ENCODE assay signal across 10 cellular contexts in the genomic region with DNA sequence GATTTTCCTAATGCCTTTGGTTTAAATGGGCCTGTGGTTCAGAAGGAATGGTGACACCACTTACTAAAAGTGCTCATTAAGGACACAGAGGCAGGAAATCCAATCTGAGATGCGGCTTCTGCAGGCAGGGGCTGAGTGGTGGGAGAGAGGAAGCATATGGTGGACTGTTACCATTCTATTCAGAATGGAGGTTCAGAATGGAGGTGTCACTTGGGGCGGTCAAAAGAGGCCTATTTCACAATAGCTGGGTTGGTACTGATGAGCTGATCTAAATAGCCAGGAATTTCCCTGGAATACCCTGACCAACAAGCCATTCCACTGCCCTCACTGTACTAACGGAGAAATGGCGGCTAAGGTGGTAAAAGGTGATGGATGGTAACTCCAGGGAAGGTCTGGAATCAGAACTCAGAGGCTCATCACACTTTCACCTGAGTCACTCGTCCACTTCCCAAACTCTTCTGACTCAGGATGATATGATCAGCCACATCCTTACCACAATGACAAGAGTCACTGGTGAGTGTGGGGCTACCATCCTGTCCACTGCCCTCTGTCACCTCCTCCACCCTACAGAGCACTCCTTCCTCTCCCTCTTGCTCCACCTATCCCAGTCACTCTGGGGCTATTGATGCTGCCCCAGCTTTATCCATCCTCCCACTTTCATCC. TPM values are rescaled to one million over a fixed set of nuclear protein-coding genes. Genes with fewer than 3 reads are reported as not detected.
DNase-seq lines count a peak whose midpoint lies in the region; ATAC-seq and TF ChIP-seq lines count a peak whose summit lies in the region.
"Had no signal": no experiment of that assay in that cellular context is flagged by ENCODE, and none has a peak within 500 bp of the region (broad histone marks: within the 10 kb centered on the region; RNA-seq: fewer than 3 reads in every experiment).

No MANE protein-coding gene starts in this region.

- H3K27me3 ChIP-seq in mammary epithelial cell (ENCODE audit: insufficient read depth, low read length) (no peaks in the 10 kb centered on the region), PC-9 (ENCODE audit: insufficient read depth, low read depth) (no peaks in the 10 kb centered on the region), fibroblast of lung (ENCODE audit: control insufficient read depth, insufficient read depth, low read length) (no peaks in the 10 kb centered on the region), stomach (no peaks in the 10 kb centered on the region)

- H3K36me3 Mint-ChIP-seq in MCF 10A (ENCODE audit: insufficient read depth, unreplicated experiment): peaks cover 52% of the 10 kb centered on the region

- H3K9me3 ChIP-seq in mammary epithelial cell (replicated peaks; ENCODE audit: insufficient read depth, low read length): no peaks in the 10 kb centered on the region
- H3K9me3 ChIP-seq in PC-9 (ENCODE audit: insufficient read depth, low read depth): no peaks in the 10 kb centered on the region
- no peaks in the 10 kb centered on the region for H3K9me3 ChIP-seq in fibroblast of lung (ENCODE audit: control insufficient read depth, insufficient read depth, low read depth, low read length)
- no peaks in the 10 kb centered on the region for H3K9me3 ChIP-seq in stomach

- POLR2A ChIA-PET in MCF 10A (lab: Yijun Ruan, JAX): interaction anchor here (0.8 to 1.0 kb wide), 3 partner anchors 16 to 81 kb away, joined by 3 to 12 read pairs (median 3); no protein-coding TSS in a partner anchor
- POLR2A ChIA-PET in PC-9 (lab: Charles Lee; ENCODE audit: unreplicated experiment): no interaction called here

- H3K4me1 ChIP-seq in mammary epithelial cell (ENCODE audit: insufficient read depth, low read length): peaks cover 36% of the 10 kb centered on the region
- H3K4me1 ChIP-seq in PC-9 (replicated peaks; ENCODE audit: insufficient read depth): peaks cover 23% of the 10 kb centered on the region
- H3K4me1 ChIP-seq in fibroblast of lung (ENCODE audit: control insufficient read depth, extremely low read depth, insufficient read depth, low read length): peaks cover 2% of the 10 kb centered on the region
- peaks cover 6 to 56% (median 25%) of the 10 kb centered on the region in 4 donors for H3K4me1 ChIP-seq in stomach

- H3K36me3 ChIP-seq in mammary epithelial cell (ENCODE audit: insufficient read depth, low read length) (peaks cover 18% of the 10 kb centered on the region), PC-9 (ENCODE audit: low read depth) (peaks cover 19% of the 10 kb centered on the region; the same call in 1 of the 2 replicates), fibroblast of lung (ENCODE audit: control insufficient read depth, insufficient read depth, low read length) (peaks cover 4% of the 10 kb centered on the region), stomach (peaks cover 31 to 70% (median 68%) of the 10 kb centered on the region in 4 donors)

- H2AFZ ChIP-seq in mammary epithelial cell (ENCODE audit: low read depth, low read length): peak overlapping the region; percentile 79
- no peak overlapping the region for H2AFZ ChIP-seq in PC-9
- no peak overlapping the region for H2AFZ ChIP-seq in fibroblast of lung (ENCODE audit: low read length)

- intact Hi-C loops in mammary epithelial cell (cut with micrococcal nuclease): loop anchor here (1.0 to 5.0 kb wide), 5 partner anchors 16 to 598 kb away; a partner anchor contains a TSS
- intact Hi-C loops in MCF 10A (cut with micrococcal nuclease): loop anchor here (1.0 to 10.0 kb wide), 3 partner anchors 20 to 600 kb away; no protein-coding TSS in a partner anchor
- intact Hi-C loops in PC-9 (cut with micrococcal nuclease; ENCODE audit: unreplicated experiment): loop anchor here (1.0 kb wide), 2 partner anchors 82 to 596 kb away; no protein-coding TSS in a partner anchor
- intact Hi-C loops in stomach (cut with DNase I; ENCODE audit: low total_unique reads): no loop called here

- no peaks in the 10 kb centered on the region for H3K27me3 Mint-ChIP-seq in MCF 10A (ENCODE audit: insufficient read depth, unreplicated experiment)
- H3K27me3 Mint-ChIP-seq: CD4-positive, CD25-positive, alpha-beta regulatory T cell had no signal

- H3F3A ChIP-seq in PC-9 (ENCODE audit: insufficient read depth, low read depth): peaks cover 21% of the 10 kb centered on the region; the same call in 1 of the 2 replicates

- no peak overlapping the region for H3K27ac Mint-ChIP-seq in MCF 10A (ENCODE audit: low read depth, unreplicated experiment)
- H3K27ac Mint-ChIP-seq: CD4-positive, CD25-positive, alpha-beta regulatory T cell had no signal

- TF ChIP-seq CTCF in mammary epithelial cell (conservative IDR thresholded peaks at IDR 0.05 in 1 of 2, IDR thresholded peaks at IDR 0.05 in 1 of 2; ENCODE audit: extremely low read depth in 1 of 2, insufficient read depth in 1 of 2, low read depth in 1 of 2, low read length in 2 of 2) (no peak), MCF 10A (IDR thresholded peaks at IDR 0.05; ENCODE audit: unreplicated experiment) (no peak), PC-9 (conservative IDR thresholded peaks at IDR 0.05) (no peak), fibroblast of lung (conservative IDR thresholded peaks at IDR 0.05 in 1 of 2, IDR thresholded peaks at IDR 0.05 in 1 of 2; ENCODE audit: low read depth in 1 of 2, low read length in 2 of 2) (no peak), stomach (IDR thresholded peaks at IDR 0.05) (no peak)

- H3K79me2 ChIP-seq in mammary epithelial cell (ENCODE audit: insufficient read depth, low read length): no peaks in the 10 kb centered on the region
- H3K79me2 ChIP-seq in PC-9 (ENCODE audit: low read depth): no peaks in the 10 kb centered on the region
- H3K79me2 ChIP-seq in fibroblast of lung (ENCODE audit: control insufficient read depth, insufficient read depth, low read length): no peaks in the 10 kb centered on the region

- H3K4me3 Mint-ChIP-seq in MCF 10A (ENCODE audit: unreplicated experiment): no peak overlapping the region
- H3K4me3 Mint-ChIP-seq: CD4-positive, CD25-positive, alpha-beta regulatory T cell had no signal

- ATAC-seq in GM21526 (IDR thresholded peaks at IDR 0.05; ENCODE audit: low FRiP score, unreplicated experiment): no peak

- BruUV-seq in mammary epithelial cell (replicated peaks; lab: Mats Ljungman, UMichigan) (TSS peak; percentile 44), MCF 10A (replicated peaks; lab: Mats Ljungman, UMichigan) (no TSS peak), PC-9 (replicated peaks; lab: Mats Ljungman, UMichigan) (no TSS peak)

- no peak for TF ChIP-seq POLR2A in stomach (IDR thresholded peaks at IDR 0.05)

- H4K20me1 ChIP-seq in mammary epithelial cell (ENCODE audit: insufficient read depth, low read length) (no peaks in the 10 kb centered on the region), PC-9 (ENCODE audit: insufficient read depth) (no peaks in the 10 kb centered on the region), fibroblast of lung (ENCODE audit: control insufficient read depth, extremely low read depth, insufficient read depth, low read length) (no peaks in the 10 kb centered on the region)

- no peak overlapping the region for H3K9ac ChIP-seq in mammary epithelial cell (ENCODE audit: insufficient read depth, low read length)
- no peak overlapping the region for H3K9ac ChIP-seq in fibroblast of lung (ENCODE audit: insufficient read depth, low read length)

- CTCF ChIA-PET in mammary epithelial cell (lab: Charles Lee; ENCODE audit: low non-redundant PET): interaction anchor here (0.6 to 0.7 kb wide), 3 partner anchors 19 to 46 kb away, joined by 3 to 5 read pairs (median 4); a partner anchor contains a TSS
- CTCF ChIA-PET in MCF 10A (lab: Yijun Ruan, JAX): interaction anchor here (0.6 to 12.8 kb wide), 30 partner anchors 8 to 1693 kb away, joined by 3 to 134 read pairs (median 4); a partner anchor contains a TSS
- CTCF ChIA-PET in PC-9 (lab: Charles Lee): interaction anchor here (0.6 to 1.0 kb wide), 6 partner anchors 20 to 175 kb away, joined by 3 to 20 read pairs (median 4); no protein-coding TSS in a partner anchor

- in situ Hi-C loops in mammary epithelial cell (cut with MboI; ENCODE audit: low sequenced_read_pairs in 2 of 2): loop anchor here in 1 of 2 donors (5.0 kb wide), 1 partner anchor 88 kb away; no protein-coding TSS in a partner anchor

- H3K4me2 ChIP-seq in mammary epithelial cell (ENCODE audit: insufficient read depth, low read depth, low read length) (peak overlapping the region; percentile 43), PC-9 (peak overlapping the region; percentile 20), fibroblast of lung (ENCODE audit: extremely low read depth, insufficient read depth, low read length) (no peak overlapping the region)

- 20% methylated on average over 5 of the region's 5 CpGs for WGBS in mammary epithelial cell (ENCODE audit: low coverage, missing lambda C conversion rate)
- 77 to 94% (median 92%) methylated on average over 5 of the region's 5 CpGs for WGBS in stomach, 5 donors

- no peak for TF ChIP-seq EP300 in stomach (IDR thresholded peaks at IDR 0.05)

- DNase-seq in mammary epithelial cell: peak; percentile 95
- no peak for DNase-seq in MCF 10A (ENCODE audit: unreplicated experiment)
- peak in 1 of 2 experiments; percentile 42 for DNase-seq in PC-9
- DNase-seq in fibroblast of lung (ENCODE audit: low read depth in 2 of 2): peak; percentile 58
- no peak for DNase-seq in stomach
- no peak for DNase-seq in GF-D8 (lab: John Stamatoyannopoulos, UW)
- DNase-seq in medulla oblongata (ENCODE audit: extremely low spot score): no peak
- DNase-seq: SHP77 treated with DMSO at 0.1 percent for 48 hours had no signal

- H3K4me3 ChIP-seq in mammary epithelial cell (replicated peaks in 1 of 3; ENCODE audit: insufficient read depth in 1 of 3, low read depth in 2 of 3, low read length in 3 of 3) (no peak overlapping the region), PC-9 (no peak overlapping the region), fibroblast of lung (replicated peaks in 1 of 4; ENCODE audit: control extremely low read depth in 1 of 4, insufficient read depth in 1 of 4, low read depth in 3 of 4, low read length in 4 of 4) (no peak overlapping the region), stomach (no peak overlapping the region)

- H3K27ac ChIP-seq in mammary epithelial cell (ENCODE audit: insufficient read depth, low read depth, low read length) (peak overlapping the region; percentile 50), PC-9 (peak overlapping the region; percentile 42), fibroblast of lung (ENCODE audit: insufficient read depth, low read length) (no peak overlapping the region), stomach (peak overlapping the region in 4 of 5 donors; percentile 35 to 75 (median 52))

- H3K4me1 Mint-ChIP-seq in MCF 10A (ENCODE audit: insufficient read depth, unreplicated experiment): peaks cover 11% of the 10 kb centered on the region

- dilution Hi-C loops in mammary epithelial cell (cut with HindIII; ENCODE audit: low sequenced_read_pairs): loop anchor here (5.0 to 10.0 kb wide), 3 partner anchors 88 to 230 kb away; a partner anchor contains a TSS

- no peaks in the 10 kb centered on the region for H3K9me2 ChIP-seq in PC-9 (ENCODE audit: insufficient read depth)

- H3K9me3 Mint-ChIP-seq in MCF 10A (ENCODE audit: unreplicated experiment): no peaks in the 10 kb centered on the region
- H3K9me3 Mint-ChIP-seq: CD4-positive, CD25-positive, alpha-beta regulatory T cell had no signal

RNA-seq across cellular contexts. Expression of a gene that starts 15.7 kb away (rescaled TPM):
- total RNA-seq in mammary epithelial cell (10 to 100 TPM; 15.2 to 29.3 TPM), MCF 10A (2022) (40.1 and 42.7 TPM in 2 replicates), PC-9 (2021) (30.8 and 31.0 TPM in 2 replicates), fibroblast of lung (9.0 and 9.7 TPM in 2 replicates), stomach (10 to 100 TPM in 2 of 5 donors, 1 to 10 TPM in 2, not detected in 1; 7.0 to 16.8 (median 12.1) TPM)
- polyA plus RNA-seq in mammary epithelial cell (23.4 TPM), fibroblast of lung (20.5 and 25.2 TPM in 2 replicates), stomach (1 to 10 TPM; 3.3 to 7.9 (median 3.7) TPM)
- polyA minus RNA-seq in mammary epithelial cell (52.3 TPM), fibroblast of lung (ENCODE audit: low replicate concordance) (60.2 and 86.6 TPM in 2 replicates)
- polyA plus RNA-seq in fibroblast of lung (2012): 18.2 and 25.3 TPM in 2 replicates

RNA-seq across cellular contexts. Expression of a gene that starts 46.5 kb away (rescaled TPM):
- total RNA-seq in mammary epithelial cell (10 to 100 TPM in 1 of 2 donors, 1 to 10 TPM in 1; 6.2 to 37.2 TPM), MCF 10A (2022) (9.6 and 9.8 TPM in 2 replicates), PC-9 (2021) (30.1 and 34.3 TPM in 2 replicates), fibroblast of lung (1.0 and 3.8 TPM in 2 replicates), stomach (100 to 1,000 TPM in 1 of 5 donors, 10 to 100 TPM in 4; 15.6 to 117 (median 37.9) TPM)
- polyA plus RNA-seq in mammary epithelial cell (60.1 TPM), fibroblast of lung (21.2 and 23.2 TPM in 2 replicates), stomach (10 to 100 TPM; 20.5 to 56.1 (median 36.4) TPM)
- polyA minus RNA-seq in mammary epithelial cell (39.5 TPM), fibroblast of lung (ENCODE audit: low replicate concordance) (22.1 and 26.2 TPM in 2 replicates)
- polyA plus RNA-seq in fibroblast of lung (2012): 15.7 and 16.8 TPM in 2 replicates

Comparison
In these comparisons a context has a peak if more than half of its experiments do, and no peak if none do; other contexts are left out.
1. DNase-seq: peak in mammary epithelial cell (single experiment) and fibroblast of lung (2 of 2); none in MCF 10A (single experiment), stomach (single experiment), GF-D8 (single experiment) and medulla oblongata (single experiment).